ENCODE assay signal across 8 cellular contexts in genomic region chr3:50245831-50246516, GRCh38. TPM values are rescaled to one million over a fixed set of nuclear protein-coding genes. Genes with fewer than 3 reads are reported as not detected.
A peak's percentile ranks its signal among the peaks of the same experiment; 100 is the strongest.
DNase-seq lines count a peak whose midpoint lies in the region; ATAC-seq and TF ChIP-seq lines count a peak whose summit lies in the region.

No MANE protein-coding gene starts in this region.

- H3K9me3 ChIP-seq in RWPE2 (ENCODE audit: severe bottlenecking) (no peaks in the 10 kb centered on the region), neural progenitor cell (ENCODE audit: low read depth) (no peaks in the 10 kb centered on the region), stomach (no peaks in the 10 kb centered on the region)

- H3K27ac ChIP-seq in RWPE2 (ENCODE audit: poor library complexity, severe bottlenecking): peak overlapping the region; percentile 93
- H3K27ac ChIP-seq in neural progenitor cell: peak overlapping the region; percentile 92
- H3K27ac ChIP-seq in stomach: peak overlapping the region; percentile 53 to 97 (median 90)

- DNase-seq in COR-L47 (lab: John Stamatoyannopoulos, UW): peak; percentile 81
- peak; percentile 87 for DNase-seq in HuH-7.5 (ENCODE audit: low spot score)
- peak; percentile 93 for DNase-seq in RWPE2 (ENCODE audit: low spot score)
- DNase-seq in activated effector memory CD4-positive, alpha-beta T cell treated with anti-CD3 and anti-CD28 coated beads, Interleukin-2, amount 50 U/mL, for 16 hours: peak; percentile 98
- peak; percentile 88 for DNase-seq in fibroblast of villous mesenchyme (ENCODE audit: low read depth)
- DNase-seq in neural progenitor cell (ENCODE audit: low spot score): peak; percentile 96
- peak; percentile 94 for DNase-seq in stomach

- H3K4me1 Mint-ChIP-seq in neural progenitor cell: peaks cover 66% of the 10 kb centered on the region

- H3K9me3 Mint-ChIP-seq in neural progenitor cell: no peaks in the 10 kb centered on the region

- H3K4me1 ChIP-seq in RWPE2 (ENCODE audit: insufficient read depth, poor library complexity, severe bottlenecking) (peaks cover 33% of the 10 kb centered on the region), neural progenitor cell (peaks cover 46% of the 10 kb centered on the region), stomach (peaks cover 92 to 100% (median 98%) of the 10 kb centered on the region in 4 donors)

- H3K4me3 Mint-ChIP-seq in neural progenitor cell: peak overlapping the region; percentile 50

- ATAC-seq in GM21367 (IDR thresholded peaks at IDR 0.05; ENCODE audit: unreplicated experiment) (peak; percentile 46), RWPE2 (ENCODE audit: low read depth) (peak; percentile 69)

- peak overlapping the region; percentile 48 for H3K4me2 ChIP-seq in neural progenitor cell

- H3K36me3 ChIP-seq in RWPE2 (ENCODE audit: low read depth): peaks cover 30% of the 10 kb centered on the region
- no peaks in the 10 kb centered on the region for H3K36me3 ChIP-seq in neural progenitor cell
- H3K36me3 ChIP-seq in stomach: peaks cover 0 to 6% (median 0%) of the 10 kb centered on the region in 4 donors

- H4K20me1 ChIP-seq in neural progenitor cell (ENCODE audit: low read depth): peaks cover 80% of the 10 kb centered on the region

- H3K27me3 ChIP-seq in RWPE2 (ENCODE audit: insufficient read depth, poor library complexity, severe bottlenecking) (no peaks in the 10 kb centered on the region), neural progenitor cell (no peaks in the 10 kb centered on the region), stomach (no peaks in the 10 kb centered on the region)

- peak overlapping the region; percentile 91 for H3K27ac Mint-ChIP-seq in neural progenitor cell

- peaks cover 100% of the 10 kb centered on the region for H3K79me2 ChIP-seq in neural progenitor cell (ENCODE audit: low read depth)

- no peak overlapping the region for H2AFZ ChIP-seq in neural progenitor cell (replicated peaks)

- intact Hi-C loops in stomach (cut with DNase I; ENCODE audit: low total_unique reads): no loop called here

- H3K9ac ChIP-seq in neural progenitor cell: no peak overlapping the region

- TF ChIP-seq CTCF in RWPE2 (IDR thresholded peaks at IDR 0.05; ENCODE audit: poor library complexity, severe bottlenecking) (peak; percentile 98), fibroblast of villous mesenchyme (IDR thresholded peaks at IDR 0.05; ENCODE audit: insufficient read depth, low read depth, low read length) (peak; percentile 99), neural progenitor cell (IDR thresholded peaks at IDR 0.05) (peak; percentile 99), stomach (IDR thresholded peaks at IDR 0.05) (peak in 6 of 7 experiments; percentile 67 to 99 (median 96))

- no peak for TF ChIP-seq POLR2A in stomach (IDR thresholded peaks at IDR 0.05)

- peaks cover 13% of the 10 kb centered on the region for H3K36me3 Mint-ChIP-seq in neural progenitor cell

- no peak for TF ChIP-seq EP300 in stomach (IDR thresholded peaks at IDR 0.05)

- H3K4me3 ChIP-seq in RWPE2 (ENCODE audit: severe bottlenecking) (peak overlapping the region; percentile 4), fibroblast of villous mesenchyme (ENCODE audit: low read depth, low read length) (peak overlapping the region; percentile 51), neural progenitor cell (peak overlapping the region; percentile 2), stomach (peak overlapping the region; percentile 46 to 55 (median 51))

- peaks cover 7% of the 10 kb centered on the region for H3K27me3 Mint-ChIP-seq in neural progenitor cell (ENCODE audit: insufficient read depth, low read depth)

- peaks cover 29% of the 10 kb centered on the region for H3F3A ChIP-seq in neural progenitor cell (ENCODE audit: low read depth)

- WGBS in stomach, 5 donors: 0 to 2% (median 1%) methylated on average over 14 to 25 of the region's 25 CpGs

RNA-seq across cellular contexts. Expression of gene GNAI2, which starts 10.0 kb away (rescaled TPM):
- total RNA-seq in fibroblast of villous mesenchyme: 265 and 297 TPM in 2 replicates
- 249 and 321 TPM in 2 replicates for total RNA-seq in neural progenitor cell (ENCODE audit: low replicate concordance)
- total RNA-seq in stomach: 100 to 1,000 TPM in 2 of 5 donors, 10 to 100 TPM in 3; 73.7 to 211 (median 98.5) TPM
- 10 to 100 TPM; 61.1 to 73.5 (median 68.3) TPM for polyA plus RNA-seq in stomach

RNA-seq across cellular contexts. Expression of gene SEMA3B, which starts 23.0 kb away (rescaled TPM):
- 7.4 and 23.3 TPM in 2 replicates for total RNA-seq in fibroblast of villous mesenchyme
- 0.80 and 8.6 TPM in 2 replicates for total RNA-seq in neural progenitor cell (ENCODE audit: low replicate concordance)
- total RNA-seq in stomach: 100 to 1,000 TPM in 4 of 5 donors, 10 to 100 TPM in 1; 53.6 to 310 (median 129) TPM
- polyA plus RNA-seq in stomach: 10 to 100 TPM; 40.1 to 79.9 (median 42.0) TPM

RNA-seq across cellular contexts. Expression of gene LSMEM2, which starts 32.9 kb away (rescaled TPM):
- not detected in 2 replicates for total RNA-seq in fibroblast of villous mesenchyme
- 0.37 TPM in 1 of 2 replicates, not detected in the other for total RNA-seq in neural progenitor cell (ENCODE audit: low replicate concordance)
- not detected for total RNA-seq in stomach
- polyA plus RNA-seq in stomach: under 1 TPM in 2 of 3 donors, not detected in 1; 0.31 to 0.58 TPM

RNA-seq across cellular contexts. Expression of gene SLC38A3, which starts 40.9 kb away (rescaled TPM):
- not detected in 2 replicates for total RNA-seq in fibroblast of villous mesenchyme
- total RNA-seq in neural progenitor cell (ENCODE audit: low replicate concordance): 0.17 and 0.77 TPM in 2 replicates
- total RNA-seq in stomach: 1 to 10 TPM in 1 of 5 donors, not detected in 4; 3.1 TPM
- polyA plus RNA-seq in stomach: 1 to 10 TPM in 1 of 3 donors, under 1 TPM in 2; 0.15 to 1.1 (median 0.93) TPM

RNA-seq across cellular contexts. Expression of gene IFRD2, which starts 46.3 kb away (rescaled TPM):
- total RNA-seq in fibroblast of villous mesenchyme: 82.0 and 83.1 TPM in 2 replicates
- 26.4 and 45.6 TPM in 2 replicates for total RNA-seq in neural progenitor cell (ENCODE audit: low replicate concordance)
- total RNA-seq in stomach: 100 to 1,000 TPM in 3 of 5 donors, 10 to 100 TPM in 2; 69.9 to 254 (median 193) TPM
- 100 to 1,000 TPM in 2 of 3 donors, 10 to 100 TPM in 1; 98.1 to 118 (median 108) TPM for polyA plus RNA-seq in stomach

Comparison
In these comparisons a context has a peak if more than half of its experiments do, and no peak if none do; other contexts are left out.
1. Peak in every context shown above with its lines: DNase-seq, ATAC-seq, H3K4me3 ChIP-seq and H3K27ac ChIP-seq.